In the genomic region with DNA sequence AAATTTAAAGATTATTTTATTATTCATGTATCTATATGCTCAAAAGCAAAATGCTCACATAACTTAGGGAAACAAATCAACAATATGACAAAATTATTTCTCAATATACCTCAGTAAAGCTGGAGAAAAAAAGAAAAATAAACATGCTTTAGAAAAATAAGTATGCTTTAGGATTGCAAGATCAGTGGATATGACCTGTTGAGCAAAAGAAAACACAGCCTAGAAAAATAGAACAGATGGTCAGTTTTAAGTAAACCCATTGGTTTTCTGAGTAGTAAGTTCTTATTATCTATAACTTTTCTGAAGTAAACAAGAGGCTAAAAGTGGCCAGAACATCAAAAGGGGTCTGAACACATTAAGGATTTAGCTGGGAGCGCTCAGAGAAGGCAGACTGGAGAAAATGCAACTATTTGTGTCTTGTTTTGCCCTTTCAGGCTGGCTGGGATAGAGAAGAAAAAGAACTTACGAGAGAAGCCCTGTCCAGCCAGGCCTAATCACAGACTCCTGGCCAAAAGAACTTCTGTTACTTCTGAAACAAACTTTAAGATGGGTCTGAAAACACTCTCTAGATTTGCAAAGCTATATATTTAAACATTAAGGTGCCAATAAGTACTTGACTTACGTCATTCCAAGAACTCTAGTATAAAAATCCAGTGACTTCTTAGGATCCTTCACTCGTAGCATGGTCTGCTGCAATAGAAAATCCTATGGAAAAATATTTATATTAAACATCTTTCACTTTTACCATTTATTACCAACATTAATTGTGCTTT, we compare ENCODE assay signal across 1 cellular context.
A peak's percentile ranks its signal among the peaks of the same experiment; 100 is the strongest.
TF ChIP-seq lines count a peak whose summit lies in the region.

No MANE protein-coding gene starts in this region.

TF ChIP-seq in HEK293, 187 proteins besides CTCF, POLR2A, EP300 and RAD21 (continued from another document):
- TF ChIP-seq ZNF654 (tag by site-specific recombination; IDR thresholded peaks at IDR 0.05; ENCODE audit: low read depth): no peak
- peak; percentile 74 for TF ChIP-seq SCRT2 (tag by site-specific recombination; IDR thresholded peaks at IDR 0.05)
- no peak for TF ChIP-seq ZNF473 (tag by site-specific recombination; IDR thresholded peaks at IDR 0.05)
- peak; percentile 29; the same call in 1 of the 2 replicates for TF ChIP-seq SCRT1 (tag by site-specific recombination; IDR thresholded peaks at IDR 0.05; ENCODE audit: borderline replicate concordance)
